ENCODE assay signal across 7 cellular contexts in genomic region chr4:38856524-38857337, GRCh38. TPM values are rescaled to one million over a fixed set of nuclear protein-coding genes. Genes with fewer than 3 reads are reported as not detected.
DNase-seq lines count a peak whose midpoint lies in the region; ATAC-seq and TF ChIP-seq lines count a peak whose summit lies in the region.

TLR6 (minus strand) TSS chr4:38856817; CDS start chr4:38829473, 27,344 bp downstream.

- ATAC-seq in HG02885 (IDR thresholded peaks at IDR 0.05; ENCODE audit: poor library complexity, unreplicated experiment): peak; percentile 41
- peak; percentile 64 for ATAC-seq in activated CD8-positive, alpha-beta T cell treated with anti-CD3 and anti-CD28 coated beads for 36 hours

- no peaks in the 10 kb centered on the region for H3K4me1 ChIP-seq in muscle layer of duodenum (ENCODE audit: control insufficient read depth in 1 of 2, insufficient read depth in 2 of 2, low read length in 2 of 2)

- POLR2A ChIA-PET in activated CD8-positive, alpha-beta T cell treated with anti-CD3 and anti-CD28 coated beads for 36 hours (lab: Charles Lee): interaction anchor here (1.0 kb wide), 1 partner anchor 18 kb away, joined by 5 read pairs; no protein-coding TSS in a partner anchor

- no peaks in the 10 kb centered on the region for H3K27me3 ChIP-seq in muscle layer of duodenum (ENCODE audit: low read depth, low read length)

- peak; percentile 72 for TF ChIP-seq CTCF in GM12873 (IDR thresholded peaks at IDR 0.05; ENCODE audit: insufficient read depth, low read depth, low read length, missing control alignments)
- peak; percentile 87 for TF ChIP-seq CTCF in activated CD8-positive, alpha-beta T cell treated with anti-CD3 and anti-CD28 coated beads for 36 hours (IDR thresholded peaks at IDR 0.05)
- TF ChIP-seq CTCF in endothelial cell (IDR thresholded peaks at IDR 0.05; ENCODE audit: unreplicated experiment): peak; percentile 84

- H3K27ac Mint-ChIP-seq in activated CD8-positive, alpha-beta T cell treated with anti-CD3 and anti-CD28 coated beads for 36 hours: peak within 1 kb of the TSS; percentile 80
- no peak within 1 kb of the TSS for H3K27ac Mint-ChIP-seq in endothelial cell (ENCODE audit: unreplicated experiment)

- H3K9me3 ChIP-seq in muscle layer of duodenum (ENCODE audit: control insufficient read depth in 1 of 2, low read length in 2 of 2): no peaks in the 10 kb centered on the region

- intact Hi-C loops in activated CD8-positive, alpha-beta T cell treated with anti-CD3 and anti-CD28 coated beads for 36 hours (cut with micrococcal nuclease): loop anchor here (2.0 kb wide), 1 partner anchor 98 kb away; no protein-coding TSS in a partner anchor

- peak within 1 kb of the TSS; percentile 78 for H3K27ac ChIP-seq in muscle layer of duodenum (ENCODE audit: low read length)

- DNase-seq in NCI-H748 (lab: John Stamatoyannopoulos, UW; ENCODE audit: unreplicated experiment) (peak; percentile 64), endothelial cell (ENCODE audit: low spot score) (peak; percentile 51), superior temporal gyrus (ENCODE audit: extremely low spot score) (peak; percentile 86)
- peak; percentile 87 for DNase-seq in activated CD8-positive, alpha-beta T cell treated with anti-CD3 and anti-CD28 coated beads for 36 hours

- peaks cover 2% of the 10 kb centered on the region for H3K27me3 Mint-ChIP-seq in activated CD8-positive, alpha-beta T cell treated with anti-CD3 and anti-CD28 coated beads for 36 hours
- no peaks in the 10 kb centered on the region for H3K27me3 Mint-ChIP-seq in endothelial cell (ENCODE audit: unreplicated experiment)

- peak within 1 kb of the TSS; percentile 79 for H3K4me3 Mint-ChIP-seq in activated CD8-positive, alpha-beta T cell treated with anti-CD3 and anti-CD28 coated beads for 36 hours
- no peak within 1 kb of the TSS for H3K4me3 Mint-ChIP-seq in endothelial cell (ENCODE audit: unreplicated experiment)

- H3K36me3 Mint-ChIP-seq in activated CD8-positive, alpha-beta T cell treated with anti-CD3 and anti-CD28 coated beads for 36 hours (ENCODE audit: low read depth): no peaks in the 10 kb centered on the region
- no peaks in the 10 kb centered on the region for H3K36me3 Mint-ChIP-seq in endothelial cell (ENCODE audit: low read depth, unreplicated experiment)

- peak within 1 kb of the TSS; percentile 41 to 64 for H3K4me3 ChIP-seq in muscle layer of duodenum (ENCODE audit: low read depth in 1 of 2, low read length in 2 of 2)

- CTCF ChIA-PET in activated CD8-positive, alpha-beta T cell treated with anti-CD3 and anti-CD28 coated beads for 36 hours (lab: Charles Lee): interaction anchor here (0.7 to 4.5 kb wide), 15 partner anchors 10 to 325 kb away, joined by 3 to 70 read pairs (median 3); partner anchors contain the start of genes FAM114A1, TLR1 and TLR10

- no peaks in the 10 kb centered on the region for H3K36me3 ChIP-seq in muscle layer of duodenum (ENCODE audit: control insufficient read depth in 1 of 2, insufficient read depth in 2 of 2, low read length in 2 of 2)

- peaks cover 28% of the 10 kb centered on the region for H3K4me1 Mint-ChIP-seq in activated CD8-positive, alpha-beta T cell treated with anti-CD3 and anti-CD28 coated beads for 36 hours (ENCODE audit: low read depth)
- peaks cover 6% of the 10 kb centered on the region for H3K4me1 Mint-ChIP-seq in endothelial cell (ENCODE audit: unreplicated experiment)

- H3K9me3 Mint-ChIP-seq in activated CD8-positive, alpha-beta T cell treated with anti-CD3 and anti-CD28 coated beads for 36 hours: no peaks in the 10 kb centered on the region
- H3K9me3 Mint-ChIP-seq in endothelial cell (ENCODE audit: unreplicated experiment): no peaks in the 10 kb centered on the region

RNA-seq across cellular contexts. Expression of gene TLR6, which starts in this region (rescaled TPM):
- 1 to 10 TPM; 1.6 to 2.0 TPM for total RNA-seq in activated CD8-positive, alpha-beta T cell treated with anti-CD3 and anti-CD28 coated beads for 36 hours
- 0.85 TPM for total RNA-seq in endothelial cell (ENCODE audit: unreplicated experiment)

Comparison
In these comparisons a context has a peak if more than half of its experiments do, and no peak if none do; other contexts are left out.
1. Peak in every context shown above with its lines: DNase-seq, ATAC-seq, H3K4me3 ChIP-seq and H3K27ac ChIP-seq.
2. Peak in DNase-seq in endothelial cell; RNA of the gene not detected or under 1 TPM.